ENCODE assay signal across 11 cellular contexts in the genomic region with DNA sequence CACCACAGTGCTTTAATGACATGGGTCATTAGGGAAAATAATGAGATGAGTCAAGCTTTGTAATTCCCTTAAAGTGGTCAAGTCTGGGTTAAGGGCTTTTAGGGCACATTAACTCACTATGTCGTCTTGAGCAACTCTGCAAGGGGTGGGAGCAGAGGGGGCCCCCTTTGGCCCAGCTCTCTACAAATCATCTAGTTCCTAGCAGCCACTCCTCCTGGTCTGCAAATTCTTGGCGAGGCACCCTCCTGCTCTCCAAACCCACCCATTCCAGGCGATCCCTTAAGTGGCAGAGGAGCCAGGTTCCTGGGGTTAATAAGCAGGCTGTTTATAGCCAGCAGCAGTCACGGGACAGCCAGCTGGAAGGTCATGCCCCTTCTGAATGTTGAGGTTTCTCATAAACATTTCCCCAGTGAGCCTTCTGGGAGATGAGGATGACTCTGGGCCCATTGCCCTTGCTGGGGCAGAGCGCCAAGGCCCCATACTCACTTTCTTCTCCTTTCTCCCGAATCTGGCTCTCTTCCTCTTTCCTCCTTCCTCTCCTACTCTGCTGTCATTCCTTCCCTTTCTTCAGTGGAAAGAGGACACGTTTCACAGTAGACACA. TPM values are rescaled to one million over a fixed set of nuclear protein-coding genes. Genes with fewer than 3 reads are reported as not detected.
A peak's percentile ranks its signal among the peaks of the same experiment; 100 is the strongest.
DNase-seq lines count a peak whose midpoint lies in the region; TF ChIP-seq lines count a peak whose summit lies in the region.
"Had no signal": no experiment of that assay in that cellular context is flagged by ENCODE, and none has a peak within 500 bp of the region (broad histone marks: within the 10 kb centered on the region; RNA-seq: fewer than 3 reads in every experiment).

No MANE protein-coding gene starts in this region.

- intact Hi-C loops in esophagus squamous epithelium (cut with DNase I), result no loop called here
- intact Hi-C loops in transverse colon (cut with DNase I; ENCODE audit: low total_unique reads), result loop anchor here (5.0 kb wide), 2 partner anchors 101 to 514 kb away; no protein-coding TSS in a partner anchor

- no peaks in the 10 kb centered on the region for H3K27me3 ChIP-seq in esophagus squamous epithelium
- no peaks in the 10 kb centered on the region for H3K27me3 ChIP-seq in transverse colon

- peaks cover 26% of the 10 kb centered on the region for H3K27me3 Mint-ChIP-seq in osteocyte (ENCODE audit: unreplicated experiment)

- H3K4me1 Mint-ChIP-seq in osteocyte (ENCODE audit: unreplicated experiment), result peaks cover 9% of the 10 kb centered on the region

- 35 to 54% methylated on average over 4 to 6 of the region's 7 CpGs for WGBS in esophagus squamous epithelium, 2 donors
- 37 to 51% methylated on average over 3 to 7 of the region's 7 CpGs for WGBS in transverse colon (ENCODE audit: low coverage in 1 of 2), 2 donors

- in situ Hi-C loops in transverse colon (cut with MboI; ENCODE audit: low pct_ligation_motif_present in 1 of 4, low pct_unique_long_range_greater_than_20kb in 1 of 4, low sequenced_read_pairs in 3 of 4), result no loop called here

- no peak overlapping the region for H3K4me3 Mint-ChIP-seq in osteocyte (ENCODE audit: unreplicated experiment)

- DNase-seq in LoVo (ENCODE audit: low spot score) (peak; percentile 63), esophagus squamous epithelium (lab: John Stamatoyannopoulos, UW) (no peak), mucosa of gallbladder (ENCODE audit: low spot score) (peak; percentile 82), transverse colon (peak; percentile 74), osteocyte (ENCODE audit: extremely low spot score, unreplicated experiment) (no peak), NCI-H748 (lab: John Stamatoyannopoulos, UW; ENCODE audit: unreplicated experiment) (no peak), NCI-H446 treated with DMSO at 0.1 percent for 48 hours (lab: John Stamatoyannopoulos, UW) (no peak), DMS114 treated with DMSO at 0.1 percent for 48 hours (lab: John Stamatoyannopoulos, UW; ENCODE audit: unreplicated experiment) (no peak)
- DNase-seq: activated CD4-positive, alpha-beta T cell treated with anti-CD3 and anti-CD28 coated beads for 4 hours; amniotic stem cell; KG1 had no signal

- no peak for TF ChIP-seq EP300 in transverse colon (IDR thresholded peaks at IDR 0.05; ENCODE audit: low read depth)

- H3K9me3 ChIP-seq in esophagus squamous epithelium, result no peaks in the 10 kb centered on the region
- H3K9me3 ChIP-seq in transverse colon, result no peaks in the 10 kb centered on the region

- peak overlapping the region; percentile 64 to 93 (median 78) for H3K27ac ChIP-seq in esophagus squamous epithelium
- peak overlapping the region; percentile 74 to 84 (median 78) for H3K27ac ChIP-seq in transverse colon

- H3K27ac Mint-ChIP-seq in osteocyte (ENCODE audit: unreplicated experiment), result no peak overlapping the region

- H3K4me3 ChIP-seq in esophagus squamous epithelium (peak overlapping the region in 1 of 4 donors; percentile 31), transverse colon (no peak overlapping the region)

- TF ChIP-seq POLR2A in esophagus squamous epithelium (IDR thresholded peaks at IDR 0.05) (no peak), transverse colon (IDR thresholded peaks at IDR 0.05) (no peak)

- H3K9me3 Mint-ChIP-seq in osteocyte (ENCODE audit: unreplicated experiment), result no peaks in the 10 kb centered on the region

- no peaks in the 10 kb centered on the region for H3K36me3 ChIP-seq in esophagus squamous epithelium
- no peaks in the 10 kb centered on the region for H3K36me3 ChIP-seq in transverse colon

- peaks cover 10 to 64% (median 31%) of the 10 kb centered on the region in 3 donors for H3K4me1 ChIP-seq in esophagus squamous epithelium
- peaks cover 24 to 50% (median 32%) of the 10 kb centered on the region in 4 donors for H3K4me1 ChIP-seq in transverse colon

- TF ChIP-seq CTCF in esophagus squamous epithelium (IDR thresholded peaks at IDR 0.05) (no peak), transverse colon (IDR thresholded peaks at IDR 0.05) (no peak), osteocyte (IDR thresholded peaks at IDR 0.05) (no peak)

- no peaks in the 10 kb centered on the region for H3K36me3 Mint-ChIP-seq in osteocyte (ENCODE audit: unreplicated experiment)

RNA-seq across cellular contexts. Expression of a gene that starts 14.3 kb away (rescaled TPM):
- total RNA-seq in esophagus squamous epithelium, result 1,000 to 10,000 TPM in 1 of 4 donors, 100 to 1,000 TPM in 3; 166 to 1,028 (median 489) TPM
- total RNA-seq in mucosa of gallbladder, result 131 TPM
- total RNA-seq in transverse colon, result 100 to 1,000 TPM; 252 to 758 (median 352) TPM
- total RNA-seq in osteocyte, result 1.1 and 1.3 TPM in 2 replicates

Comparison
In these comparisons a context has a peak if more than half of its experiments do, and no peak if none do; other contexts are left out.
1. DNase-seq: peak in LoVo (single experiment), mucosa of gallbladder (single experiment) and transverse colon (single experiment); none in esophagus squamous epithelium (single experiment), osteocyte (single experiment), NCI-H748 (single experiment), NCI-H446 treated with DMSO at 0.1 percent for 48 hours (single experiment) and DMS114 treated with DMSO at 0.1 percent for 48 hours (single experiment).
2. RNA of a gene that starts 14.3 kb away (total RNA-seq): 166 to 1,028 TPM in esophagus squamous epithelium, 252 to 758 TPM in transverse colon and 131 TPM in mucosa of gallbladder (single experiment); 1.1 to 1.3 TPM in osteocyte; every median in the first group is over 10 times any median in the second.